Comparison of ENCODE assay signal across 10 cellular contexts in the genomic region with DNA sequence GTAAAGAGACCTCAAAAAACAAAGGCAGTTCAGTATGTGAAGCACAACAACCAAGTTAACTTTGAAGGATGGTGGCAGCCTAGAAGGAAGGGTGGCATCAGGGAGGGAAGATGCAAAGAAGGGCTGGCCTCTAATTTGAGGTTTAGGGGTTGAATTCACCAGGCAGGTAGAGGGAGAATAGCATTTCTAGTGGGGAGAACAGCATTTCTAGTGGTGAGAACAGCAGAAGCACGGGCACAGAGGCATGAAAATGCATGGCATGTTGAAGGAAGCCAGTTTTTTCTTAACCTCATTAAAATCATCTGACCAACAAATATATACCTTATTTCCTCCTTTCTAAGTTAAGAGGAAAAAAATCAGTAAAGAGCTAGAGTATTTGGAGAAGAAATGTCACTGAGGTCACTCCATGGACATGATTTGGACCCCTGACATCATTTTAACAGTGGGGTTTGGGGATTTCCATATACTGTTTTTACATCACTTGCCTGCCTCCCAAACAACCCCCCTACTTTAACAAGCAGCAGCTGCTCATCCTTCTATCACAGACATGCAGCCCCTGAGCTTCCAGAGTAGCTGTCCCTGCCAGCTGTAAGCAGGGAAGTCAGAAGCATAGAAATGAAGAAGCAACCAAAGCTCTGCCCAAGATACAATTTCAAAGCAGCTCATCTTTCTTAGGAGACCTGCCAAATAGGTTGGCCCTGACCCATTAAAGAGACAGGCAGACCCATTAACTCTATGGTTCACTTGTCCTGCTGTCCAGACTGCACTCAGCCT. TPM values are rescaled to one million over a fixed set of nuclear protein-coding genes. Genes with fewer than 3 reads are reported as not detected.
DNase-seq lines count a peak whose midpoint lies in the region; ATAC-seq and TF ChIP-seq lines count a peak whose summit lies in the region.
"Had no signal": no experiment of that assay in that cellular context is flagged by ENCODE, and none has a peak within 500 bp of the region (broad histone marks: within the 10 kb centered on the region; RNA-seq: fewer than 3 reads in every experiment).

No MANE protein-coding gene starts in this region.

- no peaks in the 10 kb centered on the region for H3K27me3 Mint-ChIP-seq in activated B cell treated with CpG ODN at 0.5 μM for 24 hours
- no peaks in the 10 kb centered on the region for H3K27me3 Mint-ChIP-seq in stimulated activated naive B cell treated with anti-CD40 and anti-IgM and Interleukin-4, amounts not matched to agents 10 μg/mL and 1 μg/mL and 100 μg/mL, for 72 hours

- CTCF ChIA-PET in activated B cell treated with CpG ODN at 0.5 μM for 24 hours (lab: Charles Lee): interaction anchor here (1.1 to 1.3 kb wide), 3 partner anchors 35 to 132 kb away, joined by 3 to 7 read pairs (median 6); no protein-coding TSS in a partner anchor

- peaks cover 23% of the 10 kb centered on the region for H3K36me3 Mint-ChIP-seq in activated B cell treated with CpG ODN at 0.5 μM for 24 hours (ENCODE audit: low read depth)
- peaks cover 33 to 68% of the 10 kb centered on the region in 2 donors for H3K36me3 Mint-ChIP-seq in stimulated activated naive B cell treated with anti-CD40 and anti-IgM and Interleukin-4, amounts not matched to agents 10 μg/mL and 1 μg/mL and 100 μg/mL, for 72 hours

- intact Hi-C loops in activated B cell treated with CpG ODN at 0.5 μM for 24 hours (cut with micrococcal nuclease): no loop called here
- intact Hi-C loops in upper lobe of right lung (cut with DNase I): no loop called here
- intact Hi-C loops in colonic mucosa (cut with DNase I): no loop called here

- peaks cover 68% of the 10 kb centered on the region for H3K4me1 Mint-ChIP-seq in activated B cell treated with CpG ODN at 0.5 μM for 24 hours
- H3K4me1 Mint-ChIP-seq in stimulated activated naive B cell treated with anti-CD40 and anti-IgM and Interleukin-4, amounts not matched to agents 10 μg/mL and 1 μg/mL and 100 μg/mL, for 72 hours: peaks cover 45 to 64% of the 10 kb centered on the region in 2 donors

- ATAC-seq in activated B cell treated with CpG ODN at 0.5 μM for 24 hours (ENCODE audit: low read depth) (no peak), upper lobe of right lung (no peak)
- ATAC-seq in stimulated activated naive B cell treated with anti-CD40 and anti-IgM and Interleukin-4, amounts not matched to agents 10 μg/mL and 1 μg/mL and 100 μg/mL, for 72 hours (replicated peaks): no peak

- no peak overlapping the region for H3K4me3 ChIP-seq in upper lobe of right lung
- no peak overlapping the region for H3K4me3 ChIP-seq in colonic mucosa

- H3K27ac Mint-ChIP-seq in activated B cell treated with CpG ODN at 0.5 μM for 24 hours: peak overlapping the region; percentile 67
- peak overlapping the region; percentile 89 for H3K27ac Mint-ChIP-seq in stimulated activated naive B cell treated with anti-CD40 and anti-IgM and Interleukin-4, amounts not matched to agents 10 μg/mL and 1 μg/mL and 100 μg/mL, for 72 hours

- no peak overlapping the region for H3K27ac ChIP-seq in upper lobe of right lung
- H3K27ac ChIP-seq in colonic mucosa: no peak overlapping the region

- no peak overlapping the region for H3K4me3 Mint-ChIP-seq in activated B cell treated with CpG ODN at 0.5 μM for 24 hours
- H3K4me3 Mint-ChIP-seq in stimulated activated naive B cell treated with anti-CD40 and anti-IgM and Interleukin-4, amounts not matched to agents 10 μg/mL and 1 μg/mL and 100 μg/mL, for 72 hours: peak overlapping the region in 1 of 2 donors; percentile 5

- POLR2A ChIA-PET in activated B cell treated with CpG ODN at 0.5 μM for 24 hours (lab: Charles Lee): interaction anchor here (0.6 to 4.1 kb wide), 7 partner anchors 10 to 331 kb away, joined by 4 to 20 read pairs (median 7); a partner anchor contains a TSS

- H3K27me3 ChIP-seq in upper lobe of right lung: no peaks in the 10 kb centered on the region
- no peaks in the 10 kb centered on the region for H3K27me3 ChIP-seq in colonic mucosa

- H3K9me3 Mint-ChIP-seq in activated B cell treated with CpG ODN at 0.5 μM for 24 hours: no peaks in the 10 kb centered on the region
- peaks cover 0 to 1% of the 10 kb centered on the region in 2 donors for H3K9me3 Mint-ChIP-seq in stimulated activated naive B cell treated with anti-CD40 and anti-IgM and Interleukin-4, amounts not matched to agents 10 μg/mL and 1 μg/mL and 100 μg/mL, for 72 hours

- H3K36me3 ChIP-seq in upper lobe of right lung (no peaks in the 10 kb centered on the region), colonic mucosa (no peaks in the 10 kb centered on the region)

- H3K4me1 ChIP-seq in upper lobe of right lung: peaks cover 13% of the 10 kb centered on the region
- H3K4me1 ChIP-seq in colonic mucosa: no peaks in the 10 kb centered on the region

- peak; percentile 34 for DNase-seq in NCI-H2196 treated with DMSO at 0.1 percent for 48 hours (lab: John Stamatoyannopoulos, UW; ENCODE audit: unreplicated experiment)
- DNase-seq in NCI-H2196 (lab: John Stamatoyannopoulos, UW; ENCODE audit: unreplicated experiment): no peak
- no peak for DNase-seq in activated B cell treated with CpG ODN at 0.5 μM for 24 hours
- DNase-seq in glomerular visceral epithelial cell (ENCODE audit: extremely low spot score): peak; percentile 30
- no peak for DNase-seq in stimulated activated naive B cell treated with anti-CD40 and anti-IgM and Interleukin-4, amounts not matched to agents 10 μg/mL and 1 μg/mL and 100 μg/mL, for 72 hours
- no peak for DNase-seq in COR-L47 (lab: John Stamatoyannopoulos, UW)
- no peak for DNase-seq in upper lobe of right lung
- DNase-seq in colonic mucosa: no peak
- DNase-seq: head of caudate nucleus, NCI-H524 treated with DMSO at 0.1 percent for 48 hours had no signal

- no peaks in the 10 kb centered on the region for H3K9me3 ChIP-seq in upper lobe of right lung
- no peaks in the 10 kb centered on the region for H3K9me3 ChIP-seq in colonic mucosa

- no peak overlapping the region for H3K9ac ChIP-seq in colonic mucosa (ENCODE audit: low read depth in 2 of 2, low read length in 2 of 2)

- TF ChIP-seq CTCF in activated B cell treated with CpG ODN at 0.5 μM for 24 hours (IDR thresholded peaks at IDR 0.05): no peak
- no peak for TF ChIP-seq CTCF in upper lobe of right lung (IDR thresholded peaks at IDR 0.05)
- no peak for TF ChIP-seq CTCF in colonic mucosa (IDR thresholded peaks at IDR 0.05)

RNA-seq across cellular contexts. Expression of a gene that starts 2.4 kb away (rescaled TPM):
- total RNA-seq in activated B cell treated with CpG ODN at 0.5 μM for 24 hours: 5.5 and 6.7 TPM in 2 replicates
- total RNA-seq in upper lobe of right lung: 2.7 TPM
- 10 to 100 TPM in 1 of 2 donors, 1 to 10 TPM in 1; 1.3 to 26.3 TPM for total RNA-seq in colonic mucosa

RNA-seq across cellular contexts. Expression of a gene that starts 14.4 kb away (rescaled TPM):
- total RNA-seq in activated B cell treated with CpG ODN at 0.5 μM for 24 hours (58.8 and 58.9 TPM in 2 replicates), upper lobe of right lung (48.9 TPM), colonic mucosa (10 to 100 TPM; 53.5 to 64.5 TPM)

RNA-seq across cellular contexts. Expression of a gene that starts 40.0 kb away (rescaled TPM):
- total RNA-seq in activated B cell treated with CpG ODN at 0.5 μM for 24 hours (8.5 and 12.9 TPM in 2 replicates), upper lobe of right lung (3.7 TPM), colonic mucosa (under 1 TPM; 0.57 to 0.61 TPM)

Comparison
In these comparisons a context has a peak if more than half of its experiments do, and no peak if none do; other contexts are left out.
1. DNase-seq: peak in NCI-H2196 treated with DMSO at 0.1 percent for 48 hours (single experiment) and glomerular visceral epithelial cell (single experiment); none in NCI-H2196 (single experiment), activated B cell treated with CpG ODN at 0.5 μM for 24 hours (single experiment), stimulated activated naive B cell treated with anti-CD40 and anti-IgM and Interleukin-4, amounts not matched to agents 10 μg/mL and 1 μg/mL and 100 μg/mL, for 72 hours (single experiment), COR-L47 (single experiment), upper lobe of right lung (single experiment) and colonic mucosa (single experiment).